21 cellular contexts compared by ENCODE assay signal in the genomic region with DNA sequence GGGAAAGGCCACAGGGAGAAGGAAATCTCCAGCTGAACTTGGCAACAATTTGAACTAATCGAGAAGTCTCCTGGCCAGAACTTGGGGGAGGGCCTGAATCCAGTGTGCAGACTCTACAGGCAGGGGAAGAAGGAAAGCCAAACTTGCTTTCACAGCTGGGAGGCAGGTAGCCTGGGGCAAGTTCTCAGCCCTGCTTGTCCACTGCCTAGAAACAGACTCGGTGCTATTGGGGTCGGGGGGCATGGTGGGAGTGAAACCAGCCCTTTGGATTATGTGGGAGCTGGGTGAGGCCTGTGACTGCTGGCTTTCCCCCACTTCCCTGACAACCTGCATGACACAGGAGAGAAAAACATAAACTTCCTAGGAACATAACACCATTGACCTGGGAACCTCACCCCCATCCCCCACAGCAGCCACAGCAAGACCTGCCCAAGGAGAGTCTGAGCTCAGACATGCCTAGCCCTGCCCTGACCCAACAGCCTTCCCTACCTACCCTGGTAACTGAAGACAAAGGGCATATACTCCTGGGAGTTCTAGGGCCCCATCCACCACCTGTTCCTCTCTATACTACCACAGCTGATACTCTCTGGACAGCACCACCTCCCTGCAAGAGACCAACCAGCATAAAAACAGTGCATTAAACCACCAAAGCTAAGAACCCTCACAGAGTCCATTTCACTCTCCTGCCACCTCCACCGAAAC.
DNase-seq lines count a peak whose midpoint lies in the region; ATAC-seq, FAIRE-seq and TF ChIP-seq lines count a peak whose summit lies in the region.
"Had no signal": no experiment of that assay in that cellular context is flagged by ENCODE, and none has a peak within 500 bp of the region (broad histone marks: within the 10 kb centered on the region; RNA-seq: fewer than 3 reads in every experiment).

No MANE protein-coding gene starts in this region.

- peaks cover 6% of the 10 kb centered on the region for H3K4me1 Mint-ChIP-seq in MCF 10A (ENCODE audit: insufficient read depth, unreplicated experiment)
- H3K4me1 Mint-ChIP-seq in glutamatergic neuron (ENCODE audit: low read depth, unreplicated experiment): peaks cover 3% of the 10 kb centered on the region
- no peaks in the 10 kb centered on the region for H3K4me1 Mint-ChIP-seq in activated naive CD8-positive, alpha-beta T cell treated with anti-CD3 and anti-CD28 coated beads, Interleukin-2, amount 50 U/mL, for 24 hours
- H3K4me1 Mint-ChIP-seq: CD14-positive monocyte, GM23338 had no signal

- H3K36me3 ChIP-seq in mammary epithelial cell (ENCODE audit: insufficient read depth, low read length) (no peaks in the 10 kb centered on the region), pancreas (no peaks in the 10 kb centered on the region)
- H3K36me3 ChIP-seq: Peyer's patch had no signal

- no peak overlapping the region for H3K4me2 ChIP-seq in mammary epithelial cell (ENCODE audit: insufficient read depth, low read depth, low read length)
- H3K4me2 ChIP-seq: GM23338 had no signal

- ATAC-seq in GM18873 (IDR thresholded peaks at IDR 0.05; ENCODE audit: low FRiP score, unreplicated experiment) (no peak), pancreas (no peak)
- ATAC-seq in activated naive CD8-positive, alpha-beta T cell treated with anti-CD3 and anti-CD28 coated beads, Interleukin-2, amount 50 U/mL, for 24 hours: no peak
- ATAC-seq: GM12878, GM23338, HCT116 had no signal

- no peak overlapping the region for H3K27ac ChIP-seq in mammary epithelial cell (ENCODE audit: insufficient read depth, low read depth, low read length)
- H3K27ac ChIP-seq in RWPE1: peak overlapping the region; percentile 21; the same call in 1 of the 2 replicates
- no peak overlapping the region for H3K27ac ChIP-seq in pancreas
- H3K27ac ChIP-seq: Peyer's patch, SK-N-MC had no signal

- CTCF ChIA-PET in mammary epithelial cell (lab: Charles Lee; ENCODE audit: low non-redundant PET): no interaction called here
- CTCF ChIA-PET in MCF 10A (lab: Yijun Ruan, JAX): interaction anchor here (0.9 kb wide), 1 partner anchor 959 kb away, joined by 3 read pairs; no protein-coding TSS in a partner anchor
- CTCF ChIA-PET in RWPE1 (lab: Yijun Ruan, JAX): no interaction called here

- H3K9me3 ChIP-seq in mammary epithelial cell (replicated peaks; ENCODE audit: insufficient read depth, low read length) (no peaks in the 10 kb centered on the region), pancreas (no peaks in the 10 kb centered on the region)
- H3K9me3 ChIP-seq: Peyer's patch had no signal

- no peaks in the 10 kb centered on the region for H3K79me2 ChIP-seq in mammary epithelial cell (ENCODE audit: insufficient read depth, low read length)

- FAIRE-seq in pancreas (lab: Jason Lieb, UNC): no peak
- FAIRE-seq: GM12878 had no signal

- no peaks in the 10 kb centered on the region for H3K36me3 Mint-ChIP-seq in MCF 10A (ENCODE audit: insufficient read depth, unreplicated experiment)
- H3K36me3 Mint-ChIP-seq in glutamatergic neuron (ENCODE audit: unreplicated experiment): peaks cover 13% of the 10 kb centered on the region
- no peaks in the 10 kb centered on the region for H3K36me3 Mint-ChIP-seq in activated naive CD8-positive, alpha-beta T cell treated with anti-CD3 and anti-CD28 coated beads, Interleukin-2, amount 50 U/mL, for 24 hours (ENCODE audit: low read depth)
- H3K36me3 Mint-ChIP-seq: CD14-positive monocyte had no signal

- H3K4me3 Mint-ChIP-seq in MCF 10A (ENCODE audit: unreplicated experiment): no peak overlapping the region
- H3K4me3 Mint-ChIP-seq in glutamatergic neuron (ENCODE audit: unreplicated experiment): no peak overlapping the region
- no peak overlapping the region for H3K4me3 Mint-ChIP-seq in activated naive CD8-positive, alpha-beta T cell treated with anti-CD3 and anti-CD28 coated beads, Interleukin-2, amount 50 U/mL, for 24 hours
- H3K4me3 Mint-ChIP-seq: CD14-positive monocyte, GM23338 had no signal

- H3K27ac Mint-ChIP-seq in MCF 10A (ENCODE audit: low read depth, unreplicated experiment) (no peak overlapping the region), glutamatergic neuron (ENCODE audit: unreplicated experiment) (peak overlapping the region; percentile 23)
- no peak overlapping the region for H3K27ac Mint-ChIP-seq in activated naive CD8-positive, alpha-beta T cell treated with anti-CD3 and anti-CD28 coated beads, Interleukin-2, amount 50 U/mL, for 24 hours
- H3K27ac Mint-ChIP-seq: GM23338 had no signal

- no peaks in the 10 kb centered on the region for H3K27me3 Mint-ChIP-seq in MCF 10A (ENCODE audit: insufficient read depth, unreplicated experiment)
- peaks cover 2% of the 10 kb centered on the region for H3K27me3 Mint-ChIP-seq in glutamatergic neuron (ENCODE audit: unreplicated experiment)
- H3K27me3 Mint-ChIP-seq in activated naive CD8-positive, alpha-beta T cell treated with anti-CD3 and anti-CD28 coated beads, Interleukin-2, amount 50 U/mL, for 24 hours: peaks cover 4% of the 10 kb centered on the region

- WGBS in mammary epithelial cell (ENCODE audit: low coverage, missing lambda C conversion rate): 100% methylated on average over 3 of the region's 4 CpGs
- 71 to 75% methylated on average over 4 of the region's 4 CpGs for WGBS in pancreas, 2 donors

- no peak overlapping the region for H3K4me3 ChIP-seq in mammary epithelial cell (replicated peaks in 1 of 3; ENCODE audit: insufficient read depth in 1 of 3, low read depth in 2 of 3, low read length in 3 of 3)
- H3K4me3 ChIP-seq in pancreas: no peak overlapping the region
- H3K4me3 ChIP-seq: GM12878, GM23338, Peyer's patch, SK-N-MC had no signal

- no peak overlapping the region for H3K9ac ChIP-seq in mammary epithelial cell (ENCODE audit: insufficient read depth, low read length)

- intact Hi-C loops in mammary epithelial cell (cut with micrococcal nuclease): no loop called here
- intact Hi-C loops in MCF 10A (cut with micrococcal nuclease): no loop called here
- intact Hi-C loops in pancreas (cut with DNase I): no loop called here

- DNase-seq in mammary epithelial cell: peak; percentile 24
- no peak for DNase-seq in MCF 10A (ENCODE audit: unreplicated experiment)
- DNase-seq in RWPE1 (ENCODE audit: low spot score): no peak
- no peak for DNase-seq in glutamatergic neuron
- DNase-seq in pancreas: no peak
- DNase-seq in activated naive CD8-positive, alpha-beta T cell treated with anti-CD3 and anti-CD28 coated beads, Interleukin-2, amount 50 U/mL, for 24 hours: no peak
- no peak for DNase-seq in putamen (ENCODE audit: low spot score)
- DNase-seq: 8988T, NCI-H1105 treated with DMSO at 0.1 percent for 48 hours, NCI-H1694, NCI-H2081 treated with DMSO at 0.1 percent for 48 hours, NCI-H345, NCI-H524 treated with DMSO at 0.1 percent for 48 hours, Peyer's patch, Right ventricle myocardium superior had no signal

- H2AFZ ChIP-seq in mammary epithelial cell (ENCODE audit: low read depth, low read length): peak overlapping the region; percentile 64
- H2AFZ ChIP-seq: GM23338 had no signal

- BruUV-seq in mammary epithelial cell (replicated peaks; lab: Mats Ljungman, UMichigan) (no TSS peak), MCF 10A (replicated peaks; lab: Mats Ljungman, UMichigan) (no TSS peak)

- POLR2A ChIA-PET in MCF 10A (lab: Yijun Ruan, JAX) (interaction anchor here (0.6 kb wide), 1 partner anchor 196 kb away, joined by 3 read pairs; no protein-coding TSS in a partner anchor), RWPE1 (lab: Yijun Ruan, JAX; ENCODE audit: low non-redundant PET) (no interaction called here)

- dilution Hi-C loops in mammary epithelial cell (cut with HindIII; ENCODE audit: low sequenced_read_pairs): no loop called here

- in situ Hi-C loops in mammary epithelial cell (cut with MboI; ENCODE audit: low sequenced_read_pairs in 2 of 2): no loop called here

- H3K9me3 Mint-ChIP-seq in MCF 10A (ENCODE audit: unreplicated experiment): no peaks in the 10 kb centered on the region
- H3K9me3 Mint-ChIP-seq in glutamatergic neuron (ENCODE audit: unreplicated experiment): no peaks in the 10 kb centered on the region
- H3K9me3 Mint-ChIP-seq in activated naive CD8-positive, alpha-beta T cell treated with anti-CD3 and anti-CD28 coated beads, Interleukin-2, amount 50 U/mL, for 24 hours: no peaks in the 10 kb centered on the region

- TF ChIP-seq CTCF in mammary epithelial cell (conservative IDR thresholded peaks at IDR 0.05 in 1 of 2, IDR thresholded peaks at IDR 0.05 in 1 of 2; ENCODE audit: extremely low read depth in 1 of 2, insufficient read depth in 1 of 2, low read depth in 1 of 2, low read length in 2 of 2) (no peak), MCF 10A (IDR thresholded peaks at IDR 0.05; ENCODE audit: unreplicated experiment) (no peak), RWPE1 (conservative IDR thresholded peaks at IDR 0.05; ENCODE audit: low read depth) (no peak), glutamatergic neuron (IDR thresholded peaks at IDR 0.05; ENCODE audit: partially characterized antibody, unreplicated experiment) (no peak), pancreas (IDR thresholded peaks at IDR 0.05) (no peak)

- H3K4me1 ChIP-seq in mammary epithelial cell (ENCODE audit: insufficient read depth, low read length): peaks cover 6% of the 10 kb centered on the region
- no peaks in the 10 kb centered on the region for H3K4me1 ChIP-seq in pancreas
- H3K4me1 ChIP-seq: Peyer's patch had no signal

- H4K20me1 ChIP-seq in mammary epithelial cell (ENCODE audit: insufficient read depth, low read length): no peaks in the 10 kb centered on the region

- H3K27me3 ChIP-seq in mammary epithelial cell (ENCODE audit: insufficient read depth, low read length) (no peaks in the 10 kb centered on the region), pancreas (no peaks in the 10 kb centered on the region)
- H3K27me3 ChIP-seq: Peyer's patch had no signal
